Comparison of ENCODE assay signal across 29 cellular contexts in genomic region chr4:70538869-70539268, GRCh38. TPM values are rescaled to one million over a fixed set of nuclear protein-coding genes. Genes with fewer than 3 reads are reported as not detected.
"Had no signal": no experiment of that assay in that cellular context is flagged by ENCODE, and none has a peak within 500 bp of the region (broad histone marks: within the 10 kb centered on the region; RNA-seq: fewer than 3 reads in every experiment).

No MANE protein-coding gene starts in this region.

- H3K4me3 Mint-ChIP-seq: activated CD4-positive, alpha-beta memory T cell treated with anti-CD3 and anti-CD28 coated beads for 36 hours; activated CD4-positive, alpha-beta T cell treated with anti-CD3 and anti-CD28 coated beads, Interleukin-2, amount 10 ng/mL, durations not matched to agents 7 days and 5 days; activated naive CD8-positive, alpha-beta T cell treated with anti-CD3 and anti-CD28 coated beads, Interleukin-2, amount 50 U/mL, for 24 hours; activated T-cell treated with anti-CD3 and anti-CD28 coated beads, Interleukin-2, amount 50 U/mL, for 4 hours had no signal

- H3K4me1 ChIP-seq: ascending aorta, body of pancreas, Peyer's patch, SJCRH30 had no signal

- ATAC-seq: activated naive CD4-positive, alpha-beta T cell treated with anti-CD3 and anti-CD28 coated beads, Interleukin-2, amount 50 U/mL, for 72 hours; activated naive CD8-positive, alpha-beta T cell treated with anti-CD3 and anti-CD28 coated beads, Interleukin-2, amount 50 U/mL, for 24 hours; activated T-cell treated with anti-CD3 and anti-CD28 coated beads, Interleukin-2, amount 50 U/mL, for 4 hours; body of pancreas had no signal

- DNase-seq: activated CD4-positive, alpha-beta memory T cell treated with anti-CD3 and anti-CD28 coated beads for 36 hours; activated CD4-positive, alpha-beta T cell treated with anti-CD3 and anti-CD28 coated beads for 1 hour; activated CD4-positive, alpha-beta T cell treated with anti-CD3 and anti-CD28 coated beads, Interleukin-2, amount 10 ng/mL, durations not matched to agents 7 days and 5 days; activated CD8-positive, alpha-beta memory T cell treated with anti-CD3 and anti-CD28 coated beads for 24 hours; activated effector memory CD4-positive, alpha-beta T cell treated with anti-CD3 and anti-CD28 coated beads, Interleukin-2, amount 50 U/mL, for 16 hours; activated naive CD4-positive, alpha-beta T cell treated with Interleukin-2 at 50 U/mL for 16 hours; activated naive CD8-positive, alpha-beta T cell treated with anti-CD3 and anti-CD28 coated beads, Interleukin-2, amount 50 U/mL, for 24 hours; activated T-cell treated with anti-CD3 and anti-CD28 coated beads, Interleukin-2, amount 50 U/mL, for 4 hours; amniotic stem cell; body of pancreas; central memory CD4-positive, alpha-beta T cell; cortex of kidney; NCI-H1105; NCI-H1436; NCI-H1694 treated with DMSO at 0.1 percent for 48 hours; NCI-H2081; NCI-H510A treated with DMSO at 0.1 percent for 48 hours; NCI-H69; Peyer's patch; Right ventricle myocardium superior; SJCRH30; SK-N-SH; T-helper 1 cell had no signal

- H3K9me3 Mint-ChIP-seq: activated CD4-positive, alpha-beta T cell treated with anti-CD3 and anti-CD28 coated beads, Interleukin-2, amount 10 ng/mL, durations not matched to agents 7 days and 5 days; activated naive CD4-positive, alpha-beta T cell treated with anti-CD3 and anti-CD28 coated beads, Interleukin-2, amount 50 U/mL, for 72 hours; activated naive CD8-positive, alpha-beta T cell treated with anti-CD3 and anti-CD28 coated beads, Interleukin-2, amount 50 U/mL, for 24 hours; activated T-cell treated with anti-CD3 and anti-CD28 coated beads, Interleukin-2, amount 50 U/mL, for 4 hours had no signal

- H3K27ac ChIP-seq: ascending aorta, body of pancreas, Peyer's patch, RWPE1, SJCRH30 had no signal

- H3K4me3 ChIP-seq: ascending aorta, body of pancreas, Peyer's patch, SJCRH30 had no signal

- H3K27me3 ChIP-seq: ascending aorta, body of pancreas, Peyer's patch, SJCRH30 had no signal

- H3K27ac Mint-ChIP-seq: activated CD4-positive, alpha-beta memory T cell treated with anti-CD3 and anti-CD28 coated beads for 36 hours; activated CD4-positive, alpha-beta T cell treated with anti-CD3 and anti-CD28 coated beads, Interleukin-2, amount 10 ng/mL, durations not matched to agents 7 days and 5 days; activated naive CD4-positive, alpha-beta T cell treated with anti-CD3 and anti-CD28 coated beads, Interleukin-2, amount 50 U/mL, for 72 hours; activated naive CD8-positive, alpha-beta T cell treated with anti-CD3 and anti-CD28 coated beads, Interleukin-2, amount 50 U/mL, for 24 hours had no signal

- H3K4me1 Mint-ChIP-seq: activated CD4-positive, alpha-beta T cell treated with anti-CD3 and anti-CD28 coated beads, Interleukin-2, amount 10 ng/mL, durations not matched to agents 7 days and 5 days; activated naive CD8-positive, alpha-beta T cell treated with anti-CD3 and anti-CD28 coated beads, Interleukin-2, amount 50 U/mL, for 24 hours had no signal

- H3K36me3 ChIP-seq: ascending aorta, Peyer's patch, SJCRH30 had no signal

- H3K36me3 Mint-ChIP-seq: activated CD4-positive, alpha-beta memory T cell treated with anti-CD3 and anti-CD28 coated beads for 36 hours; activated naive CD4-positive, alpha-beta T cell treated with anti-CD3 and anti-CD28 coated beads, Interleukin-2, amount 50 U/mL, for 72 hours had no signal

- H3K9me3 ChIP-seq: ascending aorta, body of pancreas, Peyer's patch, SK-N-SH had no signal

RNA-seq across cellular contexts. Expression of gene AMTN, which starts 20.5 kb away (rescaled TPM):
- total RNA-seq: activated CD4-positive, alpha-beta memory T cell treated with anti-CD3 and anti-CD28 coated beads for 36 hours; activated CD4-positive, alpha-beta T cell treated with anti-CD3 and anti-CD28 coated beads, Interleukin-2, amount 10 ng/mL, durations not matched to agents 7 days and 5 days; activated naive CD4-positive, alpha-beta T cell treated with anti-CD3 and anti-CD28 coated beads, Interleukin-2, amount 50 U/mL, for 72 hours; activated T-cell treated with anti-CD3 and anti-CD28 coated beads, Interleukin-2, amount 50 U/mL, for 4 hours; ascending aorta; body of pancreas; MCF 10A; Peyer's patch; Right ventricle myocardium superior; T-helper 2 cell treated with Interferon-gamma antibody and Interleukin-4, amounts not matched to agents 100 ng/mL and 5 ng/mL, for 36 hours had no signal
- polyA plus RNA-seq: SK-N-SH had no signal

RNA-seq across cellular contexts. Expression of gene AMBN, which starts 53.2 kb away (rescaled TPM):
- total RNA-seq: activated CD4-positive, alpha-beta memory T cell treated with anti-CD3 and anti-CD28 coated beads for 36 hours; activated CD4-positive, alpha-beta T cell treated with anti-CD3 and anti-CD28 coated beads, Interleukin-2, amount 10 ng/mL, durations not matched to agents 7 days and 5 days; activated naive CD4-positive, alpha-beta T cell treated with anti-CD3 and anti-CD28 coated beads, Interleukin-2, amount 50 U/mL, for 72 hours; activated T-cell treated with anti-CD3 and anti-CD28 coated beads, Interleukin-2, amount 50 U/mL, for 4 hours; ascending aorta; body of pancreas; bronchial epithelial cell; MCF 10A; Peyer's patch; Right ventricle myocardium superior; SJCRH30; T-helper 2 cell treated with Interferon-gamma antibody and Interleukin-4, amounts not matched to agents 100 ng/mL and 5 ng/mL, for 36 hours had no signal
- polyA plus RNA-seq: SK-N-SH had no signal
